In the genomic region with DNA sequence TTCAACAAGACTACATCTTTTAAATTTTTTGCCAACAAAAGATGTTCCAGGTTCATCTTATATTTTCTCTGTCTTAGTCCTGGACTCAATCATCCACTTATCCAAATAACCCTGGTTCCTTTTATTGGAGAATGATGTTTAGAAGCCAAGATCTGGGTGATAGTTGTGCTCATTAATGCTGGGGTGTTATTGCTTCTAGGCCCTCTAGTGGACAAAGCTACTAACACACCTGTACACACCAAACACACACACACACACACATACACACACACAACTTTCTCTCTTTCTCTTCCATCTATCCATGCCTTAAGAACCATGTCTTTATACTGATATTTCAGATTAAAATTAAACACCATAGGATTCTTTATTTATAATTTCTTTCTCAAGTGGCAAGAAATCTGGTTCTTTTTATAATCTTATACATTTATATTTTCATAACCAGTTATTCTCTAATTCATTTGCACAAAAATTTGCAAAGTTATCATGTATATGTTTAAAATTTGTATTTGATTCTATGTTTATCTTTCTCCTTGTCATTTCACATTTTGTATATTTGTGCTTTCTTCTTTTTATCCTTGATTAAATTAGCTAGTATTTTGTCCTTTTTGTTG, we compare ENCODE assay signal across 7 cellular contexts.
DNase-seq lines count a peak whose midpoint lies in the region; TF ChIP-seq lines count a peak whose summit lies in the region.

No MANE protein-coding gene starts in this region.

- peaks cover 12% of the 10 kb centered on the region for H3K9me3 Mint-ChIP-seq in neural crest cell

- peak; percentile 16 for DNase-seq in EH (ENCODE audit: low read depth)
- DNase-seq in astrocyte of the spinal cord (ENCODE audit: low read depth, low spot score): no peak
- no peak for DNase-seq in neural crest cell (ENCODE audit: low read depth, low spot score)
- DNase-seq in germinal center (ENCODE audit: low spot score): no peak
- DNase-seq in activated CD8-positive, alpha-beta memory T cell treated with anti-CD3 and anti-CD28 coated beads, Interleukin-2, amount 50 U/mL, for 48 hours: no peak
- DNase-seq in NCI-H2196 (lab: John Stamatoyannopoulos, UW; ENCODE audit: unreplicated experiment): no peak

- no peak overlapping the region for H2AFZ ChIP-seq in KMS-11 (ENCODE audit: low read depth)

- no peaks in the 10 kb centered on the region for H3K27me3 ChIP-seq in KMS-11 (ENCODE audit: insufficient read depth, low read depth)

- TF ChIP-seq CTCF in KMS-11 (conservative IDR thresholded peaks at IDR 0.05; ENCODE audit: low read depth, low read length) (peak; percentile 41; the same call in 1 of the 2 replicates), astrocyte of the spinal cord (IDR thresholded peaks at IDR 0.05; ENCODE audit: low read depth, low read length) (peak; percentile 42), neural crest cell (conservative IDR thresholded peaks at IDR 0.05) (peak; percentile 52)

- H3K4me3 ChIP-seq in KMS-11 (IDR thresholded peaks at IDR 0.05; ENCODE audit: insufficient read depth, low read depth, low read length) (no peak overlapping the region), astrocyte of the spinal cord (ENCODE audit: low read depth, low read length) (no peak overlapping the region)

- no peaks in the 10 kb centered on the region for H3K36me3 ChIP-seq in KMS-11 (ENCODE audit: insufficient read depth)

- H3K4me1 ChIP-seq in KMS-11 (ENCODE audit: low read depth, poor library complexity, severe bottlenecking): no peaks in the 10 kb centered on the region

- no peak overlapping the region for H3K4me3 Mint-ChIP-seq in neural crest cell

- H3K79me2 ChIP-seq in KMS-11 (ENCODE audit: insufficient read depth, low read depth): no peaks in the 10 kb centered on the region

- peaks cover 4% of the 10 kb centered on the region for H3K36me3 Mint-ChIP-seq in neural crest cell (ENCODE audit: low read depth)

- H3K27me3 Mint-ChIP-seq in neural crest cell (ENCODE audit: low read depth): peaks cover 7% of the 10 kb centered on the region

- H4K20me1 ChIP-seq in KMS-11 (ENCODE audit: insufficient read depth): no peaks in the 10 kb centered on the region

- in situ Hi-C loops in astrocyte of the spinal cord (cut with HindIII; ENCODE audit: low sequenced_read_pairs): no loop called here

- no peak overlapping the region for H3K4me2 ChIP-seq in KMS-11

- H3K27ac Mint-ChIP-seq in neural crest cell (ENCODE audit: unreplicated experiment): no peak overlapping the region

- no peaks in the 10 kb centered on the region for H3K4me1 Mint-ChIP-seq in neural crest cell

- H3K9ac ChIP-seq in KMS-11: no peak overlapping the region

- H3K27ac ChIP-seq in KMS-11: no peak overlapping the region
